In genomic region chr4:12409507-12410190, GRCh38 we compare ENCODE assay signal across 14 cellular contexts.
A peak's percentile ranks its signal among the peaks of the same experiment; 100 is the strongest.
DNase-seq lines count a peak whose midpoint lies in the region; ATAC-seq and TF ChIP-seq lines count a peak whose summit lies in the region.
"Had no signal": no experiment of that assay in that cellular context is flagged by ENCODE, and none has a peak within 500 bp of the region (broad histone marks: within the 10 kb centered on the region; RNA-seq: fewer than 3 reads in every experiment).

No MANE protein-coding gene starts in this region.

- H4K91ac ChIP-seq in IMR-90 (ENCODE audit: insufficient read depth, low read depth, low read length) = no peak overlapping the region

- no peak overlapping the region for H2AFZ ChIP-seq in IMR-90 (replicated peaks; ENCODE audit: low read length, poor library complexity)

- H3K9me1 ChIP-seq in IMR-90 (ENCODE audit: insufficient read depth, low read length) = no peaks in the 10 kb centered on the region

- H3K14ac ChIP-seq in IMR-90 (replicated peaks; ENCODE audit: low read depth, low read length) = no peak overlapping the region

- no peaks in the 10 kb centered on the region for H3K27me3 ChIP-seq in IMR-90 (ENCODE audit: control insufficient read depth, insufficient read depth, low read length)
- H3K27me3 ChIP-seq: BLaER1 had no signal

- no peak overlapping the region for H3K4me2 ChIP-seq in IMR-90 (ENCODE audit: low read depth, low read length)
- H3K4me2 ChIP-seq: BLaER1 had no signal

- H2BK15ac ChIP-seq in IMR-90 (ENCODE audit: low read depth, low read length) = no peak overlapping the region

- no peak overlapping the region for H3K18ac ChIP-seq in IMR-90 (ENCODE audit: low read depth, low read length)

- H2AK5ac ChIP-seq in IMR-90 (ENCODE audit: low read depth, low read length) = no peak overlapping the region

- no peak overlapping the region for H3K4ac ChIP-seq in IMR-90 (ENCODE audit: low read depth, low read length)

- TF ChIP-seq CTCF in IMR-90 (conservative IDR thresholded peaks at IDR 0.05; ENCODE audit: low read depth, low read length) = no peak

- no peak for TF ChIP-seq RAD21 in IMR-90 (IDR thresholded peaks at IDR 0.05; ENCODE audit: low read length)

- H3K27ac ChIP-seq in IMR-90 (ENCODE audit: insufficient read depth, low read length) = no peak overlapping the region
- H3K27ac ChIP-seq: BLaER1 had no signal

- no peak overlapping the region for H4K8ac ChIP-seq in IMR-90 (ENCODE audit: low read depth in 2 of 2, low read length in 2 of 2)

- H3K56ac ChIP-seq in IMR-90 (ENCODE audit: extremely low read depth, insufficient read depth, low read length) = no peak overlapping the region

- WGBS in IMR-90 (ENCODE audit: extremely low coverage in 2 of 2, insufficient read length in 1 of 2), 2 experiments = no CpG with 5 or more reads among the region's 4 CpGs

- no peak overlapping the region for H3K9ac ChIP-seq in IMR-90 (ENCODE audit: low read depth, low read length)
- H3K9ac ChIP-seq: BLaER1 had no signal

- H3K36me3 ChIP-seq in IMR-90 (ENCODE audit: control insufficient read depth, insufficient read depth, low read length) = no peaks in the 10 kb centered on the region
- H3K36me3 ChIP-seq: BLaER1 had no signal

- H3K9me3 ChIP-seq in IMR-90 (ENCODE audit: control insufficient read depth, insufficient read depth, low read length) = peaks cover 6% of the 10 kb centered on the region; the same call in 1 of the 2 replicates
- H3K9me3 ChIP-seq: BLaER1 had no signal

- ATAC-seq in IMR-90 (ENCODE audit: low read depth) (no peak), GM21423 (IDR thresholded peaks at IDR 0.05; ENCODE audit: unreplicated experiment) (no peak), GM19463 (IDR thresholded peaks at IDR 0.05; ENCODE audit: unreplicated experiment) (no peak)

- no peak overlapping the region for H3K23ac ChIP-seq in IMR-90 (ENCODE audit: low read depth, low read length)

- H2AK9ac ChIP-seq in IMR-90 (replicated peaks; ENCODE audit: low read depth, low read length, poor library complexity) = no peak overlapping the region

- no peaks in the 10 kb centered on the region for H4K20me1 ChIP-seq in IMR-90 (ENCODE audit: insufficient read depth, low read length)
- H4K20me1 ChIP-seq: BLaER1 had no signal

- no peaks in the 10 kb centered on the region for H3K4me1 ChIP-seq in IMR-90 (ENCODE audit: control insufficient read depth, insufficient read depth, low read length)
- H3K4me1 ChIP-seq: BLaER1 had no signal

- DNase-seq in Caki2 (ENCODE audit: low read depth) = peak; percentile 70
- no peak for DNase-seq in IMR-90
- DNase-seq in astrocyte of the hippocampus (ENCODE audit: low read depth, low spot score) = peak; percentile 10
- peak; percentile 42 for DNase-seq in kidney glomerular epithelial cell (lab: John Stamatoyannopoulos, UW)
- DNase-seq in AG08395 (ENCODE audit: low spot score) = no peak
- DNase-seq in GOT3 (lab: John Stamatoyannopoulos, UW) = no peak
- DNase-seq: activated CD4-positive, alpha-beta T cell treated with anti-CD3 and anti-CD28 coated beads, Interleukin-2, amount 50 U/mL, for 1 hour; GF-D8; kidney; NCI-H1417 treated with DMSO at 0.1 percent for 48 hours; NCI-H526 treated with DMSO at 0.1 percent for 48 hours had no signal

- dilution Hi-C loops in IMR-90 (cut with HindIII; ENCODE audit: low sequenced_read_pairs, unreplicated experiment) = no loop called here

- no peak overlapping the region for H2BK20ac ChIP-seq in IMR-90 (ENCODE audit: low read depth, low read length)

- no peak overlapping the region for H3K4me3 ChIP-seq in IMR-90 (ENCODE audit: insufficient read depth, low read depth, low read length)
- H3K4me3 ChIP-seq: BLaER1 had no signal

- no peak overlapping the region for H2BK120ac ChIP-seq in IMR-90 (ENCODE audit: low read depth, low read length)

- H3K79me1 ChIP-seq in IMR-90 (ENCODE audit: low read depth in 1 of 2, low read length in 2 of 2) = no peaks in the 10 kb centered on the region

- H4K5ac ChIP-seq in IMR-90 (ENCODE audit: low read depth, low read length) = no peak overlapping the region

- POLR2A ChIA-PET in IMR-90 (lab: Charles Lee; ENCODE audit: unreplicated experiment) = no interaction called here

- in situ Hi-C loops in Caki2 (cut with HindIII; ENCODE audit: low pct_unique_long_range_greater_than_20kb, low sequenced_read_pairs) = no loop called here
- in situ Hi-C loops in IMR-90 (cut with MboI; ENCODE audit: low sequenced_read_pairs) = no loop called here

- no peak overlapping the region for H2BK5ac ChIP-seq in IMR-90 (ENCODE audit: low read depth, low read length, poor library complexity, severe bottlenecking)

- CTCF ChIA-PET in IMR-90 (lab: Yijun Ruan, JAX) = no interaction called here

- no TSS peak for BruUV-seq in IMR-90 (replicated peaks; lab: Mats Ljungman, UMichigan)

- no peak for TF ChIP-seq POLR2A in IMR-90 (IDR thresholded peaks at IDR 0.05; ENCODE audit: low read depth, low read length)

- intact Hi-C loops in IMR-90 (cut with micrococcal nuclease) = no loop called here

TF ChIP-seq in IMR-90, 13 proteins besides CTCF, POLR2A, EP300 and RAD21:
- TF ChIP-seq MXI1 (IDR thresholded peaks at IDR 0.05; ENCODE audit: borderline replicate concordance, low read depth, low read length) (no peak), RFX5 (IDR thresholded peaks at IDR 0.05; ENCODE audit: low read depth, low read length) (no peak), MAFK (IDR thresholded peaks at IDR 0.05; ENCODE audit: low read depth, low read length) (peak; percentile 90)
- TF ChIP-seq, protein P1, sequence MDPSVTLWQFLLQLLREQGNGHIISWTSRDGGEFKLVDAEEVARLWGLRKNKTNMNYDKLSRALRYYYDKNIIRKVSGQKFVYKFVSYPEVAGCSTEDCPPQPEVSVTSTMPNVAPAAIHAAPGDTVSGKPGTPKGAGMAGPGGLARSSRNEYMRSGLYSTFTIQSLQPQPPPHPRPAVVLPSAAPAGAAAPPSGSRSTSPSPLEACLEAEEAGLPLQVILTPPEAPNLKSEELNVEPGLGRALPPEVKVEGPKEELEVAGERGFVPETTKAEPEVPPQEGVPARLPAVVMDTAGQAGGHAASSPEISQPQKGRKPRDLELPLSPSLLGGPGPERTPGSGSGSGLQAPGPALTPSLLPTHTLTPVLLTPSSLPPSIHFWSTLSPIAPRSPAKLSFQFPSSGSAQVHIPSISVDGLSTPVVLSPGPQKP (IDR thresholded peaks at IDR 0.05; ENCODE audit: borderline replicate concordance, low read depth, low read length) = no peak

Comparison
In these comparisons a context has a peak if more than half of its experiments do, and no peak if none do; other contexts are left out.
1. DNase-seq: peak in Caki2 (single experiment), astrocyte of the hippocampus (single experiment) and kidney glomerular epithelial cell (single experiment); none in IMR-90 (single experiment), AG08395 (single experiment) and GOT3 (single experiment).